ENCODE assay signal across 20 cellular contexts in the genomic region with DNA sequence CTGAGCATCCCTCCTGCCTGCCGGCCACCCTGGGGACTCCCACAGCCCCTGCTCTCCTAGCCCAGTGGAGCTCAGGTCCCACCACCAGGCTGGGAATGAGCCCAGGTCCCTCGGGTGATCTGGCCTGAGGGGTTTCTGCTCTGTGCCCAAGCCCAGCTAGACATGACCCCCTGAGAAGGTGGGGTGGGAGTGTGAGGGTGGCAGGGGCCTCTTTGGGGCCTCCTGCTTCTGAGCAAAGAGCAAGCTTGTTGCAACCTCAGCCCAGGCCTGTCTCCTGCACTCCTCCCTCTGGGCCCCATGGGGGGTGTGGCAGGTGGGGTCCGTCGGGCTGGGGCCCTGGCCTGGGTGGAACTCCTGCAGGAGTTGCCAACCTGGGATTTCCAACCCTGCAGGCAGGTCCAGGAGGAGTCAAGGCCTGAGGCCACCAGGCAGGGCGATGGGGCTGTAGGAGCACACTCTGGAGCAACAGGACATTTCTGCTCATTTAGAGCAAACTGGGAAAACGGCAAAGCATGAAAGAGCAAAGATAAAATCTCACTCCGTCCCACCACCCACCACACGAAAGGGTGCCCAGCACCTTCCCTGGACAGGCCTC. TPM values are rescaled to one million over a fixed set of nuclear protein-coding genes. Genes with fewer than 3 reads are reported as not detected.
DNase-seq lines count a peak whose midpoint lies in the region; ATAC-seq and TF ChIP-seq lines count a peak whose summit lies in the region.
"Had no signal": no experiment of that assay in that cellular context is flagged by ENCODE, and none has a peak within 500 bp of the region (broad histone marks: within the 10 kb centered on the region; RNA-seq: fewer than 3 reads in every experiment).

No MANE protein-coding gene starts in this region.

- no peak for ATAC-seq in SK-N-SH treated with all-trans-retinoic acid at 6 μM for 48 hours
- no peak for ATAC-seq in upper lobe of right lung
- ATAC-seq: left cardiac atrium had no signal

- H3K27me3 ChIP-seq in SK-N-SH (ENCODE audit: insufficient read depth) (no peaks in the 10 kb centered on the region), Peyer's patch (no peaks in the 10 kb centered on the region), hepatocyte (no peaks in the 10 kb centered on the region), upper lobe of right lung (peaks cover 17% of the 10 kb centered on the region)
- peaks cover 10% of the 10 kb centered on the region for H3K27me3 ChIP-seq in effector memory CD4-positive, alpha-beta T cell (replicated peaks; ENCODE audit: control insufficient read depth, insufficient read depth, low read length, poor library complexity, severe bottlenecking)
- H3K27me3 ChIP-seq: brain microvascular endothelial cell had no signal

- H3K9me3 ChIP-seq in SK-N-SH (no peaks in the 10 kb centered on the region), Peyer's patch (no peaks in the 10 kb centered on the region), hepatocyte (ENCODE audit: low read depth) (no peaks in the 10 kb centered on the region), upper lobe of right lung (no peaks in the 10 kb centered on the region)
- H3K9me3 ChIP-seq in effector memory CD4-positive, alpha-beta T cell (ENCODE audit: control insufficient read depth, low read length), result no peaks in the 10 kb centered on the region
- H3K9me3 ChIP-seq: HAP-1 had no signal

- no peaks in the 10 kb centered on the region for H3K79me2 ChIP-seq in SK-N-SH (ENCODE audit: insufficient read depth)
- no peaks in the 10 kb centered on the region for H3K79me2 ChIP-seq in hepatocyte

- H3K27ac ChIP-seq in SK-N-SH (ENCODE audit: low read depth in 2 of 2, low read length in 1 of 2), result no peak overlapping the region
- no peak overlapping the region for H3K27ac ChIP-seq in Peyer's patch
- peak overlapping the region; percentile 46 for H3K27ac ChIP-seq in hepatocyte
- no peak overlapping the region for H3K27ac ChIP-seq in upper lobe of right lung
- no peak overlapping the region for H3K27ac ChIP-seq in effector memory CD4-positive, alpha-beta T cell (ENCODE audit: insufficient read depth, low read length, poor library complexity, severe bottlenecking)
- H3K27ac ChIP-seq: brain microvascular endothelial cell had no signal

- DNase-seq in SK-N-SH (peak; percentile 30), Peyer's patch (peak in 2 of 3 donors; percentile 44 to 50), hepatocyte (ENCODE audit: low spot score) (peak; percentile 52), upper lobe of right lung (peak; percentile 58), kidney glomerular epithelial cell (lab: John Stamatoyannopoulos, UW) (no peak)
- no peak for DNase-seq in activated CD4-positive, alpha-beta memory T cell treated with anti-CD3 and anti-CD28 coated beads for 36 hours
- DNase-seq in effector memory CD4-positive, alpha-beta T cell, result no peak
- DNase-seq: activated naive CD4-positive, alpha-beta T cell treated with Interleukin-2 at 50 U/mL for 16 hours; brain microvascular endothelial cell; EL; hypothalamus; NCI-H1436; NCI-H2227 treated with DMSO at 0.1 percent for 48 hours; SIG-M5; stimulated activated CD4-positive, alpha-beta T cell treated with anti-CD3 and anti-CD28 coated beads, Interleukin-4, amount 100 ng/mL, for 24 hours had no signal

- intact Hi-C loops in upper lobe of right lung (cut with DNase I), result no loop called here
- intact Hi-C loops in activated CD4-positive, alpha-beta memory T cell treated with anti-CD3 and anti-CD28 coated beads for 36 hours (cut with micrococcal nuclease), result no loop called here

- H3K4me2 ChIP-seq in SK-N-SH, result no peak overlapping the region
- peak overlapping the region; percentile 54 for H3K4me2 ChIP-seq in hepatocyte

- H3F3A ChIP-seq in SK-N-SH (replicated peaks; ENCODE audit: insufficient read depth), result no peaks in the 10 kb centered on the region

- H3K27me3 Mint-ChIP-seq in activated CD4-positive, alpha-beta memory T cell treated with anti-CD3 and anti-CD28 coated beads for 36 hours, result peaks cover 5% of the 10 kb centered on the region

- TF ChIP-seq POLR2A in Peyer's patch (IDR thresholded peaks at IDR 0.05), result no peak

- TF ChIP-seq RAD21 in SK-N-SH (IDR thresholded peaks at IDR 0.05; ENCODE audit: low read length), result no peak

- H3K9ac ChIP-seq in SK-N-SH, result no peak overlapping the region

- H3K4me1 ChIP-seq in SK-N-SH (ENCODE audit: control insufficient read depth in 1 of 2, insufficient read depth in 2 of 2, low read depth in 1 of 2, low read length in 1 of 2) (no peaks in the 10 kb centered on the region; a peak in 1 of 4 replicates), Peyer's patch (peaks cover 12 to 45% (median 14%) of the 10 kb centered on the region in 4 donors), hepatocyte (ENCODE audit: insufficient read depth) (peaks cover 56% of the 10 kb centered on the region), upper lobe of right lung (peaks cover 7% of the 10 kb centered on the region)
- H3K4me1 ChIP-seq in effector memory CD4-positive, alpha-beta T cell (ENCODE audit: control insufficient read depth, insufficient read depth, low read length, poor library complexity, severe bottlenecking), result peaks cover 3% of the 10 kb centered on the region
- H3K4me1 ChIP-seq: HAP-1 had no signal

- H3K4me3 ChIP-seq in SK-N-SH (ENCODE audit: low read depth in 2 of 2, low read length in 1 of 2) (no peak overlapping the region), Peyer's patch (no peak overlapping the region), hepatocyte (no peak overlapping the region), upper lobe of right lung (no peak overlapping the region)
- no peak overlapping the region for H3K4me3 ChIP-seq in effector memory CD4-positive, alpha-beta T cell (ENCODE audit: insufficient read depth, low read depth, low read length, poor library complexity, severe bottlenecking)
- H3K4me3 ChIP-seq: dorsolateral prefrontal cortex, HAP-1 had no signal

- no peak for TF ChIP-seq CTCF in SK-N-SH (IDR thresholded peaks at IDR 0.05)
- no peak for TF ChIP-seq CTCF in Peyer's patch (IDR thresholded peaks at IDR 0.05)
- TF ChIP-seq CTCF in hepatocyte (IDR thresholded peaks at IDR 0.05; ENCODE audit: poor library complexity), result no peak
- TF ChIP-seq CTCF in upper lobe of right lung (IDR thresholded peaks at IDR 0.05), result no peak

- H3K4me3 Mint-ChIP-seq in activated CD4-positive, alpha-beta memory T cell treated with anti-CD3 and anti-CD28 coated beads for 36 hours, result no peak overlapping the region

- no peaks in the 10 kb centered on the region for H3K9me3 Mint-ChIP-seq in activated CD4-positive, alpha-beta memory T cell treated with anti-CD3 and anti-CD28 coated beads for 36 hours

- no peaks in the 10 kb centered on the region for H3K36me3 ChIP-seq in SK-N-SH (replicated peaks in 1 of 2; ENCODE audit: control insufficient read depth in 1 of 2, insufficient read depth in 2 of 2, low read length in 1 of 2)
- H3K36me3 ChIP-seq in Peyer's patch, result no peaks in the 10 kb centered on the region
- no peaks in the 10 kb centered on the region for H3K36me3 ChIP-seq in hepatocyte (replicated peaks; ENCODE audit: insufficient read depth, low read depth)
- no peaks in the 10 kb centered on the region for H3K36me3 ChIP-seq in upper lobe of right lung
- H3K36me3 ChIP-seq in effector memory CD4-positive, alpha-beta T cell (ENCODE audit: control insufficient read depth, insufficient read depth, low read length), result no peaks in the 10 kb centered on the region
- H3K36me3 ChIP-seq: brain microvascular endothelial cell, HAP-1 had no signal

- 85% methylated on average over 4 of the region's 8 CpGs for WGBS in SK-N-SH (ENCODE audit: low lambda C conversion rate)
- 50% methylated on average over 8 of the region's 8 CpGs for WGBS in hepatocyte (ENCODE audit: low lambda C conversion rate, missing lambda C conversion rate)

- POLR2A ChIA-PET in SK-N-SH (lab: Yijun Ruan, JAX), result interaction anchor here (0.6 kb wide), 1 partner anchor 136 kb away, joined by 3 read pairs; no protein-coding TSS in a partner anchor
- POLR2A ChIA-PET in activated CD4-positive, alpha-beta memory T cell treated with anti-CD3 and anti-CD28 coated beads for 36 hours (lab: Charles Lee), result no interaction called here

- CTCF ChIA-PET in SK-N-SH (lab: Yijun Ruan, JAX), result interaction anchor here (1.3 to 2.2 kb wide), 3 partner anchors 10 to 77 kb away, joined by 3 to 9 read pairs (median 5); partner anchors contain the start of gene NRARP
- CTCF ChIA-PET in activated CD4-positive, alpha-beta memory T cell treated with anti-CD3 and anti-CD28 coated beads for 36 hours (lab: Charles Lee), result no interaction called here

- no peak overlapping the region for H3K27ac Mint-ChIP-seq in activated CD4-positive, alpha-beta memory T cell treated with anti-CD3 and anti-CD28 coated beads for 36 hours

- H3K36me3 Mint-ChIP-seq in activated CD4-positive, alpha-beta memory T cell treated with anti-CD3 and anti-CD28 coated beads for 36 hours, result no peaks in the 10 kb centered on the region

- no peak for TF ChIP-seq EP300 in SK-N-SH (IDR thresholded peaks at IDR 0.05; ENCODE audit: borderline replicate concordance in 1 of 2, low read depth in 1 of 2, low read length in 1 of 2)

- H3K4me1 Mint-ChIP-seq in activated CD4-positive, alpha-beta memory T cell treated with anti-CD3 and anti-CD28 coated beads for 36 hours (ENCODE audit: low read depth), result no peaks in the 10 kb centered on the region

- H4K20me1 ChIP-seq in SK-N-SH (ENCODE audit: insufficient read depth), result no peaks in the 10 kb centered on the region
- H4K20me1 ChIP-seq in hepatocyte (ENCODE audit: insufficient read depth, poor library complexity, severe bottlenecking), result no peaks in the 10 kb centered on the region

- H3K9me2 ChIP-seq in SK-N-SH (no peaks in the 10 kb centered on the region), hepatocyte (replicated peaks; ENCODE audit: insufficient read depth) (no peaks in the 10 kb centered on the region)

- H2AFZ ChIP-seq in SK-N-SH (ENCODE audit: low read depth), result no peak overlapping the region
- no peak overlapping the region for H2AFZ ChIP-seq in hepatocyte

RNA-seq across cellular contexts. Expression of gene NRARP, which starts 11.4 kb away (rescaled TPM):
- polyA plus RNA-seq in SK-N-SH (2012; rRNA removed) (3.9 and 4.2 TPM in 2 replicates), hepatocyte (13.1 and 18.7 TPM in 2 replicates)
- 2.9 and 3.4 TPM in 2 replicates for polyA plus RNA-seq in SK-N-SH (2012; cell fraction: cytosol; rRNA removed)
- polyA plus RNA-seq in SK-N-SH (2012; cell fraction: nucleus; rRNA removed), result 5.1 and 6.5 TPM in 2 replicates
- total RNA-seq in Peyer's patch (10 to 100 TPM; 35.3 to 56.1 (median 43.8) TPM), hepatocyte (5.3 and 8.2 TPM in 2 replicates), upper lobe of right lung (21.5 TPM)
- total RNA-seq in activated CD4-positive, alpha-beta memory T cell treated with anti-CD3 and anti-CD28 coated beads for 36 hours, result 1 to 10 TPM in 1 of 2 experiments, under 1 TPM in 1; 0.82 to 1.1 TPM
- total RNA-seq: fibroblast of lung had no signal

RNA-seq across cellular contexts. Expression of gene TOR4A, which starts 35.9 kb away (rescaled TPM):
- polyA plus RNA-seq in SK-N-SH (2012; rRNA removed), result 0.81 and 0.99 TPM in 2 replicates
- polyA plus RNA-seq in SK-N-SH (2012; cell fraction: cytosol; rRNA removed), result 0.36 and 0.62 TPM in 2 replicates
- polyA plus RNA-seq in SK-N-SH (2012; cell fraction: nucleus; rRNA removed), result 2.2 and 3.4 TPM in 2 replicates
- 10 to 100 TPM; 33.8 to 45.7 (median 39.2) TPM for total RNA-seq in Peyer's patch
- 13.7 and 14.4 TPM in 2 replicates for total RNA-seq in hepatocyte
- polyA plus RNA-seq in hepatocyte, result 8.0 and 10.1 TPM in 2 replicates
- 27.4 TPM for total RNA-seq in upper lobe of right lung
- 1 to 10 TPM; 6.6 to 6.8 TPM for total RNA-seq in activated CD4-positive, alpha-beta memory T cell treated with anti-CD3 and anti-CD28 coated beads for 36 hours

RNA-seq across cellular contexts. Expression of gene NELFB, which starts 58.3 kb away (rescaled TPM):
- polyA plus RNA-seq in SK-N-SH (2012; rRNA removed), result 52.6 and 62.7 TPM in 2 replicates
- polyA plus RNA-seq in SK-N-SH (2012; cell fraction: cytosol; rRNA removed), result 25.6 and 50.6 TPM in 2 replicates
- polyA plus RNA-seq in SK-N-SH (2012; cell fraction: nucleus; rRNA removed), result 57.4 and 62.4 TPM in 2 replicates
- total RNA-seq in Peyer's patch, result 10 to 100 TPM; 47.4 to 57.8 (median 50.2) TPM
- total RNA-seq in hepatocyte, result 36.4 and 41.4 TPM in 2 replicates
- polyA plus RNA-seq in hepatocyte, result 61.1 and 63.5 TPM in 2 replicates
- 47.2 TPM for total RNA-seq in upper lobe of right lung
- total RNA-seq in activated CD4-positive, alpha-beta memory T cell treated with anti-CD3 and anti-CD28 coated beads for 36 hours, result 10 to 100 TPM; 57.2 to 57.9 TPM

Comparison
In these comparisons a context has a peak if more than half of its experiments do, and no peak if none do; other contexts are left out.
1. DNase-seq: peak in SK-N-SH (single experiment), Peyer's patch (2 of 3), hepatocyte (single experiment) and upper lobe of right lung (single experiment); none in activated CD4-positive, alpha-beta memory T cell treated with anti-CD3 and anti-CD28 coated beads for 36 hours (single experiment), kidney glomerular epithelial cell (single experiment) and effector memory CD4-positive, alpha-beta T cell (0 of 3).